In genomic region chr3:144296808-144297207, GRCh38 we compare ENCODE assay signal across 15 cellular contexts.
DNase-seq lines count a peak whose midpoint lies in the region; ATAC-seq and TF ChIP-seq lines count a peak whose summit lies in the region.
"Had no signal": no experiment of that assay in that cellular context is flagged by ENCODE, and none has a peak within 500 bp of the region (broad histone marks: within the 10 kb centered on the region; RNA-seq: fewer than 3 reads in every experiment).

No MANE protein-coding gene starts in this region.

- DNase-seq in globus pallidus (ENCODE audit: low spot score) (no peak), NCI-H1092 (lab: John Stamatoyannopoulos, UW) (no peak), GM10266 (ENCODE audit: extremely low spot score) (no peak)
- DNase-seq: C1 segment of cervical spinal cord, GF-D8, NCI-H146, NCI-H2081, NCI-H510A had no signal

- no peaks in the 10 kb centered on the region for H3K79me2 ChIP-seq in OCI-LY3 (ENCODE audit: low read length)

- H3K36me3 ChIP-seq in OCI-LY3 (replicated peaks; ENCODE audit: low read depth, low read length) = peaks cover 4% of the 10 kb centered on the region

- peak overlapping the region; percentile 11; the same call in 1 of the 2 replicates for H3K4me2 ChIP-seq in OCI-LY3 (ENCODE audit: low read length)
- H3K4me2 ChIP-seq: A549 had no signal

- H3K9ac ChIP-seq in OCI-LY3 (ENCODE audit: low read length) = no peak overlapping the region

- ATAC-seq in GM18499 (IDR thresholded peaks at IDR 0.05; ENCODE audit: insufficient read depth, unreplicated experiment) (peak; percentile 27), GM18870 (IDR thresholded peaks at IDR 0.05; ENCODE audit: unreplicated experiment) (peak; percentile 47), GM21717 (IDR thresholded peaks at IDR 0.05; ENCODE audit: unreplicated experiment) (peak; percentile 45)
- ATAC-seq: A549, Panc1, Right ventricle myocardium inferior had no signal

- H3K27ac ChIP-seq in OCI-LY3 (ENCODE audit: low read length) = no peak overlapping the region
- H3K27ac ChIP-seq: A549 had no signal

- H3K4me1 ChIP-seq in OCI-LY3 (ENCODE audit: low read length) = peaks cover 41% of the 10 kb centered on the region
- H3K4me1 ChIP-seq: A549 had no signal

- H3K9me3 ChIP-seq in OCI-LY3 (ENCODE audit: insufficient read depth, low read length) = 0 out of 2 replicates have a peak, but pooled peaks cover 8% of the 10 kb centered on the region
- H3K9me3 ChIP-seq: A549 had no signal

- H4K20me1 ChIP-seq in OCI-LY3 (ENCODE audit: insufficient read depth, low read length) = no peaks in the 10 kb centered on the region

- H2AFZ ChIP-seq in OCI-LY3 (ENCODE audit: low read depth, low read length) = no peak overlapping the region

- TF ChIP-seq CTCF in OCI-LY3 (IDR thresholded peaks at IDR 0.05; ENCODE audit: low read depth, low read length) = no peak
- TF ChIP-seq CTCF in GM10266 (IDR thresholded peaks at IDR 0.05; ENCODE audit: control insufficient read depth, insufficient read depth, low read depth, missing control alignments) = no peak

- H3K27me3 ChIP-seq in OCI-LY3 (ENCODE audit: low read depth, low read length) = no peaks in the 10 kb centered on the region

- no peak overlapping the region for H3K4me3 ChIP-seq in OCI-LY3 (ENCODE audit: low read length)
- H3K4me3 ChIP-seq: A549 had no signal
